13 cellular contexts compared by ENCODE assay signal in genomic region chr7:158743219-158743618, GRCh38.
"Had no signal": no experiment of that assay in that cellular context is flagged by ENCODE, and none has a peak within 500 bp of the region (broad histone marks: within the 10 kb centered on the region; RNA-seq: fewer than 3 reads in every experiment).

No MANE protein-coding gene starts in this region.

- H3K4me1 ChIP-seq: body of pancreas, tibial artery had no signal

- ATAC-seq: activated T-cell treated with anti-CD3 and anti-CD28 coated beads, Interleukin-2, amount 50 U/mL, for 4 hours; body of pancreas; gastroesophageal sphincter had no signal

- H3K27me3 ChIP-seq: body of pancreas, gastroesophageal sphincter, tibial artery had no signal

- H3K9me3 Mint-ChIP-seq: activated T-cell treated with anti-CD3 and anti-CD28 coated beads, Interleukin-2, amount 50 U/mL, for 4 hours; mesothelial cell of epicardium had no signal

- H3K27ac Mint-ChIP-seq: mesothelial cell of epicardium had no signal

- H3K4me3 Mint-ChIP-seq: activated T-cell treated with anti-CD3 and anti-CD28 coated beads, Interleukin-2, amount 50 U/mL, for 4 hours; mesothelial cell of epicardium had no signal

- DNase-seq: activated gamma-delta T cell treated with Interleukin-2 at 50 U/mL for 16 hours; activated T-cell treated with anti-CD3 and anti-CD28 coated beads, Interleukin-2, amount 50 U/mL, for 4 hours; amniotic stem cell; body of pancreas; central memory CD4-positive, alpha-beta T cell; cortex of kidney; effector CD8-positive, alpha-beta T cell; kidney glomerular epithelial cell; retina; stimulated activated CD4-positive, alpha-beta T cell treated with anti-CD3 and anti-CD28 coated beads, Interleukin-4, amount 100 ng/mL, for 1 hour; tibial artery had no signal

- H3K9me3 ChIP-seq: body of pancreas, gastroesophageal sphincter, tibial artery had no signal

- H3K4me1 Mint-ChIP-seq: mesothelial cell of epicardium had no signal

- H3K27ac ChIP-seq: body of pancreas, tibial artery had no signal

- H3K4me3 ChIP-seq: body of pancreas, gastroesophageal sphincter, tibial artery had no signal
